ENCODE assay signal across 13 cellular contexts in the genomic region with DNA sequence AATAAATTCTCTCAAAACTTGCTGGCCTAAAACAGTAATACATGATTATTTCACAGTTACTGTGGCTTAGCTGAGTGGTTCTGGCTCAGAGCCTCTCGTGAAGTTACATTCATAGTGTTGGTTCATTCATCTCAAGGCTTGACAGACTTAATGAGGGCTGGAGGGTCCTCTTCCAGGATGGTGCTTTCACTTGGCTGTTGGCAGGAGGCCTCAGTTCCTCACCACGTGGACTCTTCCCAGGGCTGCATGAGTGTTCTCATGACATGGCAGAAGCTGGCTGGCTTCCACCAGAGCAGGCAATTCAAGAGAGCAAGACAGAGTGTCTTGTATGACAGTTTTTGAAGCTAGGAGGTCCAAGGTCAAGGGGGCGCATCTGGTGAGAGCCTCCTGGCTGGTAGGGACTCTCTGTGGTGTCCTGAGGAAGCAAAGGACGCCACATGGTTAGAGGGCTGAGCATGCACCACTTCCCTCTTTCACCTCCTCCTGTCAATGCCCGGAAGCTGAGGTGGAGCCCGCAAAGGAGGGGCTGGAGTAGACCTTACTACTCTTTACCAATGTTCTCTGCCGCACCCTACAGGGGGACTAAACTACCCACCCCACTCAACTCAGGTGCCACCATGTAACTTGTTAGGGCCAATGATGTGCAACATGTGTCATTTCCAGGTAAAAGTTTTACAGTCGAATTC. TPM values are rescaled to one million over a fixed set of nuclear protein-coding genes. Genes with fewer than 3 reads are reported as not detected.
DNase-seq lines count a peak whose midpoint lies in the region; ATAC-seq and TF ChIP-seq lines count a peak whose summit lies in the region.
"Had no signal": no experiment of that assay in that cellular context is flagged by ENCODE, and none has a peak within 500 bp of the region (broad histone marks: within the 10 kb centered on the region; RNA-seq: fewer than 3 reads in every experiment).

No MANE protein-coding gene starts in this region.

- H4K20me1 ChIP-seq in smooth muscle cell (ENCODE audit: low read depth), result no peaks in the 10 kb centered on the region

- no peak overlapping the region for H2AFZ ChIP-seq in smooth muscle cell (ENCODE audit: low read depth)

- H3K9ac ChIP-seq in smooth muscle cell (ENCODE audit: low read depth), result no peak overlapping the region

- peak; percentile 28 for DNase-seq in GM12865 (ENCODE audit: low read depth)
- peak; percentile 21 for DNase-seq in NB4 (ENCODE audit: low read depth)
- DNase-seq in fibroblast of mammary gland (ENCODE audit: low read depth), result peak; percentile 60
- DNase-seq in smooth muscle cell (lab: John Stamatoyannopoulos, UW; ENCODE audit: unreplicated experiment), result no peak
- no peak for DNase-seq in NAMALWA (ENCODE audit: low spot score)
- no peak for DNase-seq in NCI-H226
- DNase-seq in putamen (ENCODE audit: low spot score), result no peak
- DNase-seq: Karpas-422, midbrain had no signal

- no peaks in the 10 kb centered on the region for H3K36me3 ChIP-seq in smooth muscle cell (ENCODE audit: low read depth)

- no peaks in the 10 kb centered on the region for H3F3A ChIP-seq in smooth muscle cell (ENCODE audit: low read depth)

- H3K4me3 ChIP-seq in GM12865 (ENCODE audit: low read depth, low read length) (no peak overlapping the region), NB4 (ENCODE audit: low read depth, low read length) (no peak overlapping the region), fibroblast of mammary gland (ENCODE audit: control insufficient read depth, low read depth, low read length) (no peak overlapping the region), smooth muscle cell (no peak overlapping the region)

- ATAC-seq in GM21528 (IDR thresholded peaks at IDR 0.05; ENCODE audit: low FRiP score, unreplicated experiment), result peak; percentile 84
- ATAC-seq: activated naive CD4-positive, alpha-beta T cell treated with anti-CD3 and anti-CD28 coated beads, Interleukin-2, amount 50 U/mL, for 72 hours; CD8-positive, alpha-beta T cell had no signal

- no peak for TF ChIP-seq CTCF in GM12865 (IDR thresholded peaks at IDR 0.05; ENCODE audit: insufficient read depth, low read depth, low read length, missing control alignments)
- no peak for TF ChIP-seq CTCF in NB4 (IDR thresholded peaks at IDR 0.05; ENCODE audit: low read depth, low read length)
- no peak for TF ChIP-seq CTCF in fibroblast of mammary gland (conservative IDR thresholded peaks at IDR 0.05; ENCODE audit: control insufficient read depth, insufficient read depth, low read depth, low read length)
- no peak for TF ChIP-seq CTCF in smooth muscle cell (IDR thresholded peaks at IDR 0.05; ENCODE audit: borderline replicate concordance, insufficient read depth, poor library complexity, severe bottlenecking)

- H3K27ac ChIP-seq in smooth muscle cell (ENCODE audit: low read depth), result no peak overlapping the region
- H3K27ac ChIP-seq: VCaP had no signal

- no peaks in the 10 kb centered on the region for H3K9me3 ChIP-seq in smooth muscle cell (replicated peaks; ENCODE audit: low read depth)

- no peaks in the 10 kb centered on the region for H3K4me1 ChIP-seq in smooth muscle cell (ENCODE audit: low read depth)

- WGBS in smooth muscle cell (ENCODE audit: low lambda C conversion rate), result 95% methylated on average over 8 of the region's 8 CpGs

- no peak overlapping the region for H3K4me2 ChIP-seq in smooth muscle cell

- no peaks in the 10 kb centered on the region for H3K79me2 ChIP-seq in smooth muscle cell (ENCODE audit: low read depth)

- no peaks in the 10 kb centered on the region for H3K27me3 ChIP-seq in smooth muscle cell (ENCODE audit: low read depth)

- TF ChIP-seq POLR2A in NB4 (IDR thresholded peaks at IDR 0.05; ENCODE audit: extremely low read depth, insufficient read length), result no peak

RNA-seq across cellular contexts. Expression of gene YAE1, which starts 58.2 kb away (rescaled TPM):
- total RNA-seq in smooth muscle cell, result 19.6 and 28.3 TPM in 2 replicates
- polyA plus RNA-seq in smooth muscle cell, result 29.1 and 32.5 TPM in 2 replicates

Comparison
In these comparisons a context has a peak if more than half of its experiments do, and no peak if none do; other contexts are left out.
1. DNase-seq: peak in GM12865 (single experiment), NB4 (single experiment) and fibroblast of mammary gland (single experiment); none in smooth muscle cell (single experiment), NAMALWA (single experiment), NCI-H226 (single experiment) and putamen (single experiment).